13 cellular contexts compared by ENCODE assay signal in the genomic region with DNA sequence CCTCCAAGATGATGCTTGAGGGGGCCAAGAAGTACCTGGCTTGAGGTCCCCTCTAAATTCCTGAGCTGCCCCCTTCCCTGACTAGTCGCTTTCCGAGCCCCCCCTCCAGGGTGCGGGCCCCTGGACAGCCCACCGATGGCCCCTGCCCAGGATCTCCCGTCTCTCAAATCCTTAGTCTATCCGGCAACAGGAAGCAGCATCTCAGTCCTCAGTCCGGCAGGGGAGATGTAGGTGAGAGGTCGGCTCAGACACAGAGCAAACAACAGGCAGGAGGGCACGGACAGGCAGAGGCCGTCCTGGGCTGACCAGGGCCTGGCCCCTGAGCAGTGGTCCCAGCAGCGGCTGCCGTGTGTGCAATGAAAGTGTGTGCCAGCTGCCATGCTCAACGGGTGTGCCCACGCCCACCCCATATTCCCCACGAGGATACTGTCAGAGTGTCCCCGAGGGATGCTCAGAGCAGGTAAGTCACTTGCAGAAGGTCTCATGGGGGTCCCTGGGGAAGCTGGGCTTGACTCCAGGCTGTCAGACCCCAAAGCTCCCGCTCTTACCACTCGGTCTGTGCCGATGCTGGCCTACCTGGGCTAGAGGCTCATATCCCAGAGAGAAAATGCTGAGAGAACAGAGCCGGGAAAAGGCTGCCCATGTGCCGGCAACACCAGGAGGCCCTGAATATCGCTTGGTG.
"Had no signal": no experiment of that assay in that cellular context is flagged by ENCODE, and none has a peak within 500 bp of the region (broad histone marks: within the 10 kb centered on the region; RNA-seq: fewer than 3 reads in every experiment).

No MANE protein-coding gene starts in this region.

- H3K9me3 ChIP-seq: heart right ventricle, tibial nerve had no signal

- FAIRE-seq: endothelial cell of umbilical vein, keratinocyte had no signal

- H3K4me1 Mint-ChIP-seq: activated CD4-positive, alpha-beta T cell treated with anti-CD3 and anti-CD28 coated beads for 36 hours had no signal

- H3K36me3 Mint-ChIP-seq: activated naive CD8-positive, alpha-beta T cell treated with anti-CD3 and anti-CD28 coated beads for 36 hours had no signal

- ATAC-seq: activated CD4-positive, alpha-beta T cell treated with anti-CD3 and anti-CD28 coated beads for 36 hours had no signal

- H3K9me3 Mint-ChIP-seq: activated CD4-positive, alpha-beta memory T cell treated with anti-CD3 and anti-CD28 coated beads, Interleukin-2, amount 10 ng/mL, durations not matched to agents 7 days and 5 days; activated naive CD8-positive, alpha-beta T cell treated with anti-CD3 and anti-CD28 coated beads for 36 hours had no signal

- H3K27ac Mint-ChIP-seq: activated CD4-positive, alpha-beta memory T cell treated with anti-CD3 and anti-CD28 coated beads, Interleukin-2, amount 10 ng/mL, durations not matched to agents 7 days and 5 days; activated CD4-positive, alpha-beta T cell treated with anti-CD3 and anti-CD28 coated beads for 36 hours; activated naive CD8-positive, alpha-beta T cell treated with anti-CD3 and anti-CD28 coated beads for 36 hours had no signal

- H3K27ac ChIP-seq: heart right ventricle, tibial nerve had no signal

- H3K4me3 ChIP-seq: dorsolateral prefrontal cortex, heart right ventricle, skin epidermis, tibial nerve had no signal

- DNase-seq: activated CD4-positive, alpha-beta memory T cell treated with anti-CD3 and anti-CD28 coated beads, Interleukin-2, amount 10 ng/mL, durations not matched to agents 7 days and 5 days; activated CD4-positive, alpha-beta T cell treated with anti-CD3 and anti-CD28 coated beads for 36 hours; activated gamma-delta T cell; activated naive CD8-positive, alpha-beta T cell treated with anti-CD3 and anti-CD28 coated beads for 36 hours; activated T-cell treated with anti-CD3 and anti-CD28 coated beads, Interleukin-2, amount 50 U/mL, for 48 hours; dorsolateral prefrontal cortex; foreskin melanocyte; heart right ventricle; posterior cingulate gyrus had no signal

- H3K4me3 Mint-ChIP-seq: activated CD4-positive, alpha-beta memory T cell treated with anti-CD3 and anti-CD28 coated beads, Interleukin-2, amount 10 ng/mL, durations not matched to agents 7 days and 5 days; activated CD4-positive, alpha-beta T cell treated with anti-CD3 and anti-CD28 coated beads for 36 hours; activated naive CD8-positive, alpha-beta T cell treated with anti-CD3 and anti-CD28 coated beads for 36 hours had no signal

- H3K27me3 ChIP-seq: dorsolateral prefrontal cortex, heart right ventricle, tibial nerve had no signal
